22 cellular contexts compared by ENCODE assay signal in the genomic region with DNA sequence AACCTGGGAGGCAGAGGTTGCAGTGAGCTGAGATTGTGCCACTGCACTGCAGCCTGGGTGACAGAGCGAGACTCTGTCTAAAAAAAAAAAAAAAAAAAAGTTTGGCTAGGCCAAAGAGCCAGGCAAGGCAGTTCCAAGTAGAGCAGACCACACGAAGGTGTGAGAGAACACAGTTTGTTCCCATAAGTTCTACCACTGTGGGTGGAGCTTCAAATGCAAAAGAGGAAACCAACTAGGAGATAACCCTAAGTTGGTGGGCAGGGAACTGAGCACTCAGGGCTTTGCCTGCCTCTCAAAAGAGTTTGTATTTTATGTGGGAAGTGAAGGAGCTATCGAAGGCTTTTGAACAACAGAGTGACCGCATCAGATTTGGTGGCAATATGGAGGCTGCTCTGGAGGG.
"Had no signal": no experiment of that assay in that cellular context is flagged by ENCODE, and none has a peak within 500 bp of the region (broad histone marks: within the 10 kb centered on the region; RNA-seq: fewer than 3 reads in every experiment).

No MANE protein-coding gene starts in this region.

- H3K4me3 Mint-ChIP-seq: activated CD4-positive, alpha-beta memory T cell treated with anti-CD3 and anti-CD28 coated beads for 36 hours; immature natural killer cell; stimulated activated naive B cell treated with anti-CD40 and anti-IgM and Interleukin-4, amounts not matched to agents 10 μg/mL and 1 μg/mL and 100 μg/mL, for 72 hours; T-helper 1 cell treated with Interleukin-12 subunit alpha and Interleukin-12 subunit beta and Interleukin-4 antibody, amounts not matched to agents 30 μg/mL and 1 μg/mL, for 36 hours had no signal

- DNase-seq: activated CD4-positive, alpha-beta memory T cell treated with anti-CD3 and anti-CD28 coated beads for 36 hours; activated CD8-positive, alpha-beta memory T cell treated with anti-CD3 and anti-CD28 coated beads, Interleukin-2, amount 50 U/mL, for 4 hours; activated naive CD4-positive, alpha-beta T cell; adrenal gland; caudate nucleus; colonic mucosa; effector CD4-positive, alpha-beta T cell; foreskin keratinocyte; immature natural killer cell; left cardiac atrium; occipital lobe; psoas muscle; right lobe of liver; spleen; stimulated activated CD4-positive, alpha-beta T cell treated with anti-CD3 and anti-CD28 coated beads, Interleukin-1b, Interleukin-23, amount 100 ng/mL, for 48 hours; stimulated activated naive B cell treated with anti-CD40 and anti-IgM and Interleukin-4, amounts not matched to agents 10 μg/mL and 1 μg/mL and 100 μg/mL, for 72 hours had no signal

- H3K9me3 ChIP-seq: adrenal gland, colonic mucosa, psoas muscle, right lobe of liver, spleen, tibial nerve had no signal

- FAIRE-seq: endothelial cell of umbilical vein, TTC549 had no signal

- H3K4me1 ChIP-seq: colonic mucosa, right lobe of liver had no signal

- H3K4me3 ChIP-seq: adrenal gland, colonic mucosa, psoas muscle, right lobe of liver, spleen, tibial nerve had no signal

- H3K36me3 Mint-ChIP-seq: activated CD4-positive, alpha-beta memory T cell treated with anti-CD3 and anti-CD28 coated beads for 36 hours; stimulated activated naive B cell treated with anti-CD40 and anti-IgM and Interleukin-4, amounts not matched to agents 10 μg/mL and 1 μg/mL and 100 μg/mL, for 72 hours had no signal

- H3K36me3 ChIP-seq: adrenal gland, colonic mucosa, spleen, tibial nerve had no signal

- H3K27ac ChIP-seq: adrenal gland, colonic mucosa, foreskin keratinocyte, psoas muscle, right lobe of liver, spleen, tibial nerve had no signal

- H3K9me3 Mint-ChIP-seq: activated CD4-positive, alpha-beta memory T cell treated with anti-CD3 and anti-CD28 coated beads for 36 hours; immature natural killer cell; nephron; stimulated activated naive B cell treated with anti-CD40 and anti-IgM and Interleukin-4, amounts not matched to agents 10 μg/mL and 1 μg/mL and 100 μg/mL, for 72 hours; T-helper 1 cell treated with Interleukin-12 subunit alpha and Interleukin-12 subunit beta and Interleukin-4 antibody, amounts not matched to agents 30 μg/mL and 1 μg/mL, for 36 hours had no signal

- H3K27me3 ChIP-seq: adrenal gland, colonic mucosa, foreskin keratinocyte, right lobe of liver, tibial nerve had no signal

- ATAC-seq: activated CD4-positive, CD25-positive, alpha-beta regulatory T cell treated with anti-CD3 and anti-CD28 coated beads, Interleukin-2, amount 50 U/mL, for 24 hours; foreskin keratinocyte; left cardiac atrium; psoas muscle; stimulated activated naive B cell treated with anti-CD40 and anti-IgM and Interleukin-4, amounts not matched to agents 10 μg/mL and 1 μg/mL and 100 μg/mL, for 72 hours had no signal

- H3K27ac Mint-ChIP-seq: activated CD4-positive, alpha-beta memory T cell treated with anti-CD3 and anti-CD28 coated beads for 36 hours; immature natural killer cell; stimulated activated naive B cell treated with anti-CD40 and anti-IgM and Interleukin-4, amounts not matched to agents 10 μg/mL and 1 μg/mL and 100 μg/mL, for 72 hours; T-helper 1 cell treated with Interleukin-12 subunit alpha and Interleukin-12 subunit beta and Interleukin-4 antibody, amounts not matched to agents 30 μg/mL and 1 μg/mL, for 36 hours had no signal
